Comparison of ENCODE assay signal across 1 cellular context in genomic region chr15:38688096-38688495, GRCh38.
TF ChIP-seq lines count a peak whose summit lies in the region.

No MANE protein-coding gene starts in this region.

TF ChIP-seq in IMR-90, 13 proteins besides CTCF, POLR2A, EP300 and RAD21:
- TF ChIP-seq RCOR1 (IDR thresholded peaks at IDR 0.05; ENCODE audit: insufficient replicate concordance, low read length) (no peak), RFX5 (IDR thresholded peaks at IDR 0.05; ENCODE audit: low read depth, low read length) (no peak), CHD1 (IDR thresholded peaks at IDR 0.05; ENCODE audit: low read depth, low read length) (no peak), FOS (IDR thresholded peaks at IDR 0.05; ENCODE audit: low read depth, low read length) (no peak), SMC3 (IDR thresholded peaks at IDR 0.05; ENCODE audit: low read depth, low read length) (no peak), CEBPB (IDR thresholded peaks at IDR 0.05; ENCODE audit: low read depth, low read length) (no peak), MAZ (IDR thresholded peaks at IDR 0.05; ENCODE audit: borderline replicate concordance, low read depth, low read length) (no peak), MXI1 (IDR thresholded peaks at IDR 0.05; ENCODE audit: borderline replicate concordance, low read depth, low read length) (no peak), MAFK (IDR thresholded peaks at IDR 0.05; ENCODE audit: low read depth, low read length) (no peak), BHLHE40 (IDR thresholded peaks at IDR 0.05; ENCODE audit: low read depth, low read length) (no peak), NFE2L2 (IDR thresholded peaks at IDR 0.05; ENCODE audit: low read depth, low read length) (no peak)
- TF ChIP-seq, protein P1, sequence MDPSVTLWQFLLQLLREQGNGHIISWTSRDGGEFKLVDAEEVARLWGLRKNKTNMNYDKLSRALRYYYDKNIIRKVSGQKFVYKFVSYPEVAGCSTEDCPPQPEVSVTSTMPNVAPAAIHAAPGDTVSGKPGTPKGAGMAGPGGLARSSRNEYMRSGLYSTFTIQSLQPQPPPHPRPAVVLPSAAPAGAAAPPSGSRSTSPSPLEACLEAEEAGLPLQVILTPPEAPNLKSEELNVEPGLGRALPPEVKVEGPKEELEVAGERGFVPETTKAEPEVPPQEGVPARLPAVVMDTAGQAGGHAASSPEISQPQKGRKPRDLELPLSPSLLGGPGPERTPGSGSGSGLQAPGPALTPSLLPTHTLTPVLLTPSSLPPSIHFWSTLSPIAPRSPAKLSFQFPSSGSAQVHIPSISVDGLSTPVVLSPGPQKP (IDR thresholded peaks at IDR 0.05; ENCODE audit: borderline replicate concordance, low read depth, low read length), result no peak
- TF ChIP-seq, protein P2, sequence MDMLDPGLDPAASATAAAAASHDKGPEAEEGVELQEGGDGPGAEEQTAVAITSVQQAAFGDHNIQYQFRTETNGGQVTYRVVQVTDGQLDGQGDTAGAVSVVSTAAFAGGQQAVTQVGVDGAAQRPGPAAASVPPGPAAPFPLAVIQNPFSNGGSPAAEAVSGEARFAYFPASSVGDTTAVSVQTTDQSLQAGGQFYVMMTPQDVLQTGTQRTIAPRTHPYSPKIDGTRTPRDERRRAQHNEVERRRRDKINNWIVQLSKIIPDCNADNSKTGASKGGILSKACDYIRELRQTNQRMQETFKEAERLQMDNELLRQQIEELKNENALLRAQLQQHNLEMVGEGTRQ (IDR thresholded peaks at IDR 0.05; ENCODE audit: low read depth, low read length), result no peak
